8 cellular contexts compared by ENCODE assay signal in the genomic region with DNA sequence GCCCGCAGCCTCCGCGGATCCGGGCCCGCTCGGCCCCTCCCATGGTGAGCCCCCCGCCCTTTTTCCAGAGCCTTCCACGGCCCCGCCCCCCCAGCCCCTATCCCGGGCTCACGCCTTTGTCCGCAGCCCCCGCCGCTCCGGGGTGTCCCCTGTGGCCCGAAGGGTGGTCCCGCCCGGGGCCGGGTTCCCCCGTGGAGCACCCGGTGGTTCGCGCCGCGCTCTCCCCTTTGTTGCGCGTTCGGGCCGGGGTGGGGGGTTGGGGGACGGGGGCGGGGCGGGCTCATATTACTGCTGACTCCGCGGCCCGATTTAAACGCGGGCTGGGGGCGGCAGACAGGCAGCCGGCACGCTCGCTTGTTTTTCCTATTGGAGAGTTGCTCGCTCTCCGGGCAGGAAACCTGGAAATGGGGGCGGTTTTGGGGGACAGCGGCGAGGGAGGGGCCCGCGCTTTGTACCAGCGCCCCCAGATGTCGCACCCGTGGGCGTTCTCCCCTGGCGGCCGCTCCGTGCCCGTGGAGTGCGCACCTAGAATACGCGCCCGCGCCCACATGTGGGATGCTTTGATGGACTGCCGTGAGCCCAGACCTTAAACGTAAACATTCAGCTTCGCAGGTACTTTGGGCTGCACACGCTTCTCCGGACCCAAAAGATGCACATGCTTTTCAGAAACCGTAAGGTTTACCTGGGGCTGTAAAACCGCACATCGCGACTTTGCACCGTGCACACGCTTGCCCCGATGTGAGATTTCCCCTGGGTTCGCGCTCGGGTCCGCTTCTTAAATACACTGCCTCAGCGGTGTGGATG. TPM values are rescaled to one million over a fixed set of nuclear protein-coding genes. Genes with fewer than 3 reads are reported as not detected.
DNase-seq lines count a peak whose midpoint lies in the region; ATAC-seq and TF ChIP-seq lines count a peak whose summit lies in the region.

No MANE protein-coding gene starts in this region.

- H3K4me1 Mint-ChIP-seq in CD4-positive, alpha-beta T cell (ENCODE audit: low read depth), result peaks cover 35% of the 10 kb centered on the region
- H3K4me1 Mint-ChIP-seq in T-cell, result peaks cover 32 to 44% (median 42%) of the 10 kb centered on the region in 3 donors

- peak overlapping the region; percentile 92 for H3K27ac Mint-ChIP-seq in CD4-positive, alpha-beta T cell
- peak overlapping the region; percentile 79 to 80 for H3K27ac Mint-ChIP-seq in T-cell

- H3K4me1 ChIP-seq in mononuclear cell (ENCODE audit: insufficient read depth, low read length) (peaks cover 41% of the 10 kb centered on the region), upper lobe of left lung (peaks cover 25 to 46% (median 36%) of the 10 kb centered on the region in 4 donors)

- peak; percentile 30 for ATAC-seq in CD4-positive, alpha-beta T cell (ENCODE audit: poor library complexity)
- ATAC-seq in HG02588 (IDR thresholded peaks at IDR 0.05; ENCODE audit: unreplicated experiment) (peak; percentile 8), T-cell (replicated peaks in 1 of 4) (peak; percentile 12 to 34 (median 25)), upper lobe of left lung (ENCODE audit: low FRiP score in 2 of 2) (no peak), GM18502 (IDR thresholded peaks at IDR 0.05; ENCODE audit: poor library complexity, unreplicated experiment) (no peak)

- no peaks in the 10 kb centered on the region for H3K9me3 ChIP-seq in CD4-positive, alpha-beta T cell (ENCODE audit: control insufficient read depth, low read length)
- H3K9me3 ChIP-seq in mononuclear cell (ENCODE audit: low read depth, low read length) (no peaks in the 10 kb centered on the region), upper lobe of left lung (no peaks in the 10 kb centered on the region)

- H3K36me3 Mint-ChIP-seq in CD4-positive, alpha-beta T cell (ENCODE audit: low read depth), result peaks cover 26% of the 10 kb centered on the region
- H3K36me3 Mint-ChIP-seq in T-cell, result peaks cover 4% of the 10 kb centered on the region

- intact Hi-C loops in CD4-positive, alpha-beta T cell (cut with DNase I, micrococcal nuclease), result loop anchor here (1.0 to 5.0 kb wide), 4 partner anchors 16 to 34 kb away; partner anchors contain the start of genes MED25 (in 1 of the 2) and PNKP (in 1 of the 2)

- H3K27me3 Mint-ChIP-seq in CD4-positive, alpha-beta T cell, result no peaks in the 10 kb centered on the region
- no peaks in the 10 kb centered on the region for H3K27me3 Mint-ChIP-seq in T-cell

- H3K4me3 ChIP-seq in mononuclear cell (ENCODE audit: low read length) (peak overlapping the region; percentile 90), upper lobe of left lung (peak overlapping the region; percentile 86 to 98 (median 88))

- 0 to 27% methylated on average over 7 to 17 of the region's 78 CpGs for WGBS in upper lobe of left lung, 2 donors

- H3K36me3 ChIP-seq in upper lobe of left lung, result peaks cover 3 to 24% (median 12%) of the 10 kb centered on the region in 4 donors

- no peak for TF ChIP-seq EP300 in upper lobe of left lung (IDR thresholded peaks at IDR 0.05)

- peak in 8 of 10 experiments; percentile 19 to 47 (median 24) for DNase-seq in CD4-positive, alpha-beta T cell
- peak in 13 of 34 experiments; percentile 11 to 43 (median 28) for DNase-seq in T-cell
- peak; percentile 42 for DNase-seq in dermis blood vessel endothelial cell
- DNase-seq in upper lobe of left lung, result peak in 1 of 2 donors; percentile 90
- DNase-seq in pons (ENCODE audit: low spot score), result no peak

- H3K27me3 ChIP-seq in CD4-positive, alpha-beta T cell (ENCODE audit: control insufficient read depth, insufficient read depth, low read length), result no peaks in the 10 kb centered on the region
- H3K27me3 ChIP-seq in mononuclear cell (ENCODE audit: insufficient read depth, low read length) (peaks cover 4% of the 10 kb centered on the region), upper lobe of left lung (no peaks in the 10 kb centered on the region)

- TF ChIP-seq POLR2A in upper lobe of left lung (IDR thresholded peaks at IDR 0.05), result no peak

- no peak overlapping the region for H3K27ac ChIP-seq in CD4-positive, alpha-beta T cell (ENCODE audit: low read depth, low read length)
- H3K27ac ChIP-seq in upper lobe of left lung, result peak overlapping the region; percentile 99 to 100 (median 100)

- H3K4me3 Mint-ChIP-seq in CD4-positive, alpha-beta T cell, result peak overlapping the region; percentile 96
- H3K4me3 Mint-ChIP-seq in T-cell, result peak overlapping the region; percentile 77 to 86 (median 85)

- CTCF ChIA-PET in CD4-positive, alpha-beta T cell (lab: Charles Lee), result interaction anchor here (1.9 kb wide), 1 partner anchor 18 kb away, joined by 4 read pairs; no protein-coding TSS in a partner anchor
- CTCF ChIA-PET in T-cell (lab: Charles Lee), result no interaction called here

- no peak for TF ChIP-seq CTCF in CD4-positive, alpha-beta T cell (IDR thresholded peaks at IDR 0.05)
- TF ChIP-seq CTCF in upper lobe of left lung (IDR thresholded peaks at IDR 0.05), result no peak

- H3K9me3 Mint-ChIP-seq in CD4-positive, alpha-beta T cell, result no peaks in the 10 kb centered on the region
- H3K9me3 Mint-ChIP-seq in T-cell, result peaks cover 0 to 5% (median 5%) of the 10 kb centered on the region in 3 donors

- POLR2A ChIA-PET in CD4-positive, alpha-beta T cell (lab: Charles Lee), result interaction anchor here (0.7 to 4.4 kb wide), 11 partner anchors 12 to 356 kb away, joined by 3 to 75 read pairs (median 8); partner anchors contain the start of genes AKT1S1, AP2A1, ATF5 and FUZ
- POLR2A ChIA-PET in T-cell (lab: Charles Lee), result interaction anchor here in 1 of 2 donors (0.6 kb wide), 1 partner anchor 44 kb away, joined by 3 read pairs; no protein-coding TSS in a partner anchor

RNA-seq across cellular contexts. Expression of gene PTOV1, which starts 0.7 kb away (rescaled TPM):
- total RNA-seq in CD4-positive, alpha-beta T cell, result 100 to 1,000 TPM; 127 to 134 TPM
- total RNA-seq in T-cell (100 to 1,000 TPM; 149 to 165 (median 156) TPM), dermis blood vessel endothelial cell (57.2 and 72.9 TPM in 2 replicates), mononuclear cell (26.1 TPM), upper lobe of left lung (100 to 1,000 TPM in 3 of 6 donors, 10 to 100 TPM in 3; 60.2 to 136 (median 106) TPM)

RNA-seq across cellular contexts. Expression of gene PNKP, which starts 15.7 kb away (rescaled TPM):
- 10 to 100 TPM; 96.1 to 98.1 TPM for total RNA-seq in CD4-positive, alpha-beta T cell
- total RNA-seq in T-cell (100 to 1,000 TPM; 129 to 209 (median 193) TPM), dermis blood vessel endothelial cell (44.3 and 60.4 TPM in 2 replicates), mononuclear cell (28.4 TPM), upper lobe of left lung (100 to 1,000 TPM in 2 of 6 donors, 10 to 100 TPM in 4; 47.6 to 321 (median 88.6) TPM)

RNA-seq across cellular contexts. Expression of gene AKT1S1, which starts 25.5 kb away (rescaled TPM):
- total RNA-seq in CD4-positive, alpha-beta T cell, result 10 to 100 TPM; 15.1 to 15.8 TPM
- total RNA-seq in T-cell (10 to 100 TPM; 13.3 to 24.9 (median 21.4) TPM), dermis blood vessel endothelial cell (9.9 and 13.0 TPM in 2 replicates), mononuclear cell (3.0 TPM), upper lobe of left lung (10 to 100 TPM; 11.8 to 35.5 (median 25.7) TPM)

RNA-seq across cellular contexts. Expression of gene TBC1D17, which starts 25.8 kb away (rescaled TPM):
- total RNA-seq in CD4-positive, alpha-beta T cell, result 10 to 100 TPM; 35.5 to 35.8 TPM
- total RNA-seq in T-cell (100 to 1,000 TPM in 1 of 5 donors, 10 to 100 TPM in 4; 46.5 to 102 (median 88.6) TPM), dermis blood vessel endothelial cell (7.5 and 13.8 TPM in 2 replicates), mononuclear cell (6.1 TPM), upper lobe of left lung (100 to 1,000 TPM in 1 of 6 donors, 10 to 100 TPM in 5; 22.9 to 140 (median 61.2) TPM)

RNA-seq across cellular contexts. Expression of gene MED25, which starts 33.6 kb away (rescaled TPM):
- 10 to 100 TPM; 67.2 to 67.8 TPM for total RNA-seq in CD4-positive, alpha-beta T cell
- total RNA-seq in T-cell (10 to 100 TPM; 46.0 to 64.1 (median 57.6) TPM), dermis blood vessel endothelial cell (13.4 and 34.4 TPM in 2 replicates), mononuclear cell (15.1 TPM), upper lobe of left lung (100 to 1,000 TPM in 1 of 6 donors, 10 to 100 TPM in 5; 41.7 to 110 (median 61.2) TPM)

Comparison
In these comparisons a context has a peak if more than half of its experiments do, and no peak if none do; other contexts are left out.
1. ATAC-seq: peak in CD4-positive, alpha-beta T cell (single experiment), HG02588 (single experiment) and T-cell (4 of 4); none in upper lobe of left lung (0 of 2) and GM18502 (single experiment).